17 cellular contexts compared by ENCODE assay signal in genomic region chr11:134581121-134581626, GRCh38.
"Had no signal": no experiment of that assay in that cellular context is flagged by ENCODE, and none has a peak within 500 bp of the region (broad histone marks: within the 10 kb centered on the region; RNA-seq: fewer than 3 reads in every experiment).

No MANE protein-coding gene starts in this region.

- H3K36me3 ChIP-seq: colonic mucosa, heart right ventricle, left ventricle myocardium inferior, lower lobe of right lung, neural progenitor cell, ovary had no signal

- H3K4me3 Mint-ChIP-seq: natural killer cell treated with Interleukin-12 subunit alpha and Interleukin-12 subunit beta and Interleukin-15 and Interleukin-18, amount 100 ng/mL, for 72 hours; neural progenitor cell had no signal

- H3K9me3 ChIP-seq: colonic mucosa, heart right ventricle, left ventricle myocardium inferior, lower lobe of right lung, ovary had no signal

- H3K27ac ChIP-seq: colonic mucosa, heart right ventricle, left ventricle myocardium inferior, lower lobe of right lung, neural progenitor cell, ovary had no signal

- H3K27ac Mint-ChIP-seq: neural progenitor cell had no signal

- H3K4me3 ChIP-seq: colonic mucosa, heart right ventricle, left ventricle myocardium inferior, lower lobe of right lung, neural progenitor cell, ovary, smooth muscle cell had no signal

- H3K27me3 ChIP-seq: colonic mucosa, neural progenitor cell, ovary had no signal

- DNase-seq: colonic mucosa; effector CD8-positive, alpha-beta T cell; hypothalamus; left ventricle myocardium inferior; lower lobe of right lung; mesenchymal stem cell; midbrain; nucleus accumbens; ovary; right cardiac atrium; stimulated activated CD4-positive, alpha-beta T cell treated with anti-CD3 and anti-CD28 coated beads, Interleukin-2, amount 100 ng/mL, for 48 hours; stimulated activated naive CD4-positive, alpha-beta T cell treated with Interleukin-2 at 50 U/mL for 16 hours; trophoblast cell had no signal

- H3K9me3 Mint-ChIP-seq: natural killer cell treated with Interleukin-12 subunit alpha and Interleukin-12 subunit beta and Interleukin-15 and Interleukin-18, amount 100 ng/mL, for 72 hours had no signal

- H3K36me3 Mint-ChIP-seq: natural killer cell treated with Interleukin-12 subunit alpha and Interleukin-12 subunit beta and Interleukin-15 and Interleukin-18, amount 100 ng/mL, for 72 hours; neural progenitor cell had no signal

- H3K4me1 ChIP-seq: colonic mucosa had no signal

- ATAC-seq: heart right ventricle; lower lobe of right lung; natural killer cell treated with Interleukin-12 subunit alpha and Interleukin-12 subunit beta and Interleukin-15 and Interleukin-18, amount 100 ng/mL, for 72 hours; right cardiac atrium had no signal
